Comparison of ENCODE assay signal across 17 cellular contexts in the genomic region with DNA sequence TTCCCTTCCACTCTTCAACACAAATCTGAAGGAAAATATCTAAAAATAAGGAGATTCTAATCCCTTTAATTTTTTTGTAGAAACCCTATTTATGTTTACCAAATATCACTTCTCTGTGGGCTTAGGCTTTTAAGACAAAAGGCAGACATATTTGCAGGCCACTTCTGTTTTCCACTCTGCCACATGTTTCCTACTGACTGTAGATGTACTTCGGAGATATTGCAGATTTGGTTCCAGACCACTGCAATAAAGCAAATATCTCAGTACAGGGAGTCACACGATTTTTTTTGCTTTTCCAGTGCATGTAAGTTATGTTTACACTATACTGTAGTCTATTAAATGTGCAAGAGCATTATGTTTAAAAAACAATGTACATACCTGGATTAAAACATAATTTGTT.
"Had no signal": no experiment of that assay in that cellular context is flagged by ENCODE, and none has a peak within 500 bp of the region (broad histone marks: within the 10 kb centered on the region; RNA-seq: fewer than 3 reads in every experiment).

No MANE protein-coding gene starts in this region.

- H3K27me3 ChIP-seq: esophagus muscularis mucosa, gastroesophageal sphincter had no signal

- DNase-seq: cortex of kidney; effector memory CD4-positive, alpha-beta T cell; glutamatergic neuron; kidney; left colon; mammary epithelial cell; naive thymus-derived CD4-positive, alpha-beta T cell; nephron progenitor cell; stimulated activated CD4-positive, alpha-beta T cell treated with anti-CD3 and anti-CD28 coated beads, Interleukin-2, amount 100 ng/mL, for 48 hours; stimulated activated naive CD4-positive, alpha-beta T cell treated with Interleukin-2 at 50 U/mL for 16 hours; trophoblast cell had no signal

- H3K9me3 ChIP-seq: esophagus muscularis mucosa, gastroesophageal sphincter had no signal

- H3K4me1 ChIP-seq: gastroesophageal sphincter, parathyroid adenoma had no signal

- H3K27ac ChIP-seq: epithelial cell of prostate, esophagus muscularis mucosa, gastroesophageal sphincter, hepatocyte, parathyroid adenoma had no signal

- H3K4me3 ChIP-seq: esophagus muscularis mucosa, gastroesophageal sphincter, hepatocyte, smooth muscle cell had no signal

- ATAC-seq: gastroesophageal sphincter; left colon; naive thymus-derived CD4-positive, alpha-beta T cell had no signal
